18 cellular contexts compared by ENCODE assay signal in genomic region chr3:32442766-32443165, GRCh38. TPM values are rescaled to one million over a fixed set of nuclear protein-coding genes. Genes with fewer than 3 reads are reported as not detected.
DNase-seq lines count a peak whose midpoint lies in the region; ATAC-seq, FAIRE-seq and TF ChIP-seq lines count a peak whose summit lies in the region.
"Had no signal": no experiment of that assay in that cellular context is flagged by ENCODE, and none has a peak within 500 bp of the region (broad histone marks: within the 10 kb centered on the region; RNA-seq: fewer than 3 reads in every experiment).

No MANE protein-coding gene starts in this region.

- no peak for TF ChIP-seq POLR2A in IMR-90 (IDR thresholded peaks at IDR 0.05; ENCODE audit: low read depth, low read length)
- TF ChIP-seq POLR2A in GM18505 (IDR thresholded peaks at IDR 0.05; ENCODE audit: borderline replicate concordance, extremely low read depth, insufficient read depth, insufficient read length): no peak

- WGBS in IMR-90 (ENCODE audit: extremely low coverage in 2 of 2, insufficient read length in 1 of 2), 2 experiments: no CpG with 5 or more reads among the region's 3 CpGs

- no peak overlapping the region for H3K56ac ChIP-seq in IMR-90 (ENCODE audit: extremely low read depth, insufficient read depth, low read length)

- H4K20me1 ChIP-seq in IMR-90 (ENCODE audit: insufficient read depth, low read length) (no peaks in the 10 kb centered on the region), astrocyte (ENCODE audit: insufficient read depth, low read length) (no peaks in the 10 kb centered on the region), osteoblast (ENCODE audit: insufficient read depth, low read length) (no peaks in the 10 kb centered on the region)

- peaks cover 92% of the 10 kb centered on the region for H3K4me1 Mint-ChIP-seq in activated naive CD4-positive, alpha-beta T cell treated with anti-CD3 and anti-CD28 coated beads, Interleukin-2, amount 50 U/mL, for 24 hours
- peaks cover 25% of the 10 kb centered on the region for H3K4me1 Mint-ChIP-seq in astrocyte (ENCODE audit: low read depth, unreplicated experiment)

- H3K4me3 ChIP-seq in IMR-90 (ENCODE audit: insufficient read depth, low read depth, low read length) (no peak overlapping the region), astrocyte (ENCODE audit: insufficient read depth, low read depth, low read length) (no peak overlapping the region), osteoblast (ENCODE audit: insufficient read depth, low read length) (no peak overlapping the region)
- H3K4me3 ChIP-seq: prostate gland, SJSA1 had no signal

- dilution Hi-C loops in IMR-90 (cut with HindIII; ENCODE audit: low sequenced_read_pairs, unreplicated experiment): no loop called here

- H3K18ac ChIP-seq in IMR-90 (ENCODE audit: low read depth, low read length): no peak overlapping the region

- H2BK20ac ChIP-seq in IMR-90 (ENCODE audit: low read depth, low read length): 0 out of 2 replicates have a peak overlapping the region, but pooled peaks have one; percentile 27

- TF ChIP-seq CTCF in IMR-90 (conservative IDR thresholded peaks at IDR 0.05; ENCODE audit: low read depth, low read length) (no peak), astrocyte (IDR thresholded peaks at IDR 0.05; ENCODE audit: insufficient read depth, low read depth, low read length) (no peak), osteoblast (IDR thresholded peaks at IDR 0.05; ENCODE audit: extremely low read depth, low read depth, low read length) (no peak)

- H3K9me3 ChIP-seq in IMR-90 (ENCODE audit: control insufficient read depth, insufficient read depth, low read length) (no peaks in the 10 kb centered on the region), astrocyte (ENCODE audit: insufficient read depth, low read depth, low read length) (no peaks in the 10 kb centered on the region), osteoblast (ENCODE audit: low read depth, low read length) (no peaks in the 10 kb centered on the region)
- H3K9me3 ChIP-seq: prostate gland, SJSA1 had no signal

- H2BK15ac ChIP-seq in IMR-90 (ENCODE audit: low read depth, low read length): no peak overlapping the region

- peaks cover 5% of the 10 kb centered on the region; the same call in 1 of the 2 replicates for H3K9me1 ChIP-seq in IMR-90 (ENCODE audit: insufficient read depth, low read length)

- H3K27me3 Mint-ChIP-seq in activated naive CD4-positive, alpha-beta T cell treated with anti-CD3 and anti-CD28 coated beads, Interleukin-2, amount 50 U/mL, for 24 hours: no peaks in the 10 kb centered on the region
- H3K27me3 Mint-ChIP-seq in astrocyte (ENCODE audit: low read depth, unreplicated experiment): no peaks in the 10 kb centered on the region

- H3K79me1 ChIP-seq in IMR-90 (ENCODE audit: low read depth in 1 of 2, low read length in 2 of 2): peaks cover 6 to 13% of the 10 kb centered on the region in 2 experiments; a peak in 2 of 4 replicates

- no peak overlapping the region for H2AFZ ChIP-seq in IMR-90 (replicated peaks; ENCODE audit: low read length, poor library complexity)
- H2AFZ ChIP-seq in astrocyte (ENCODE audit: low read depth, low read length): no peak overlapping the region
- H2AFZ ChIP-seq in osteoblast (ENCODE audit: low read length): no peak overlapping the region

- no peak overlapping the region for H3K14ac ChIP-seq in IMR-90 (replicated peaks; ENCODE audit: low read depth, low read length)

- no peak for DNase-seq in activated naive CD4-positive, alpha-beta T cell treated with anti-CD3 and anti-CD28 coated beads, Interleukin-2, amount 50 U/mL, for 16 hours
- peak; percentile 58 for DNase-seq in IMR-90
- DNase-seq in astrocyte (ENCODE audit: low read depth): peak; percentile 41
- peak; percentile 59 for DNase-seq in osteoblast (ENCODE audit: insufficient read length, low spot score, missing footprints)
- DNase-seq in substantia nigra (lab: John Stamatoyannopoulos, UW): no peak
- DNase-seq: activated gamma-delta T cell treated with Interleukin-2 at 50 U/mL for 16 hours; effector memory CD4-positive, alpha-beta T cell; foreskin melanocyte; left ventricle myocardium superior; NCI-H1694; stimulated activated CD4-positive, alpha-beta T cell treated with anti-CD3 and anti-CD28 coated beads, Interleukin-12 subunit alpha, Interleukin-12 subunit beta, amount 100 ng/mL, for 4 hours had no signal

- H3K4me2 ChIP-seq in IMR-90 (ENCODE audit: low read depth, low read length): no peak overlapping the region
- H3K4me2 ChIP-seq in astrocyte (ENCODE audit: low read length): no peak overlapping the region
- H3K4me2 ChIP-seq in osteoblast (ENCODE audit: insufficient read depth, low read length): no peak overlapping the region

- CTCF ChIA-PET in IMR-90 (lab: Yijun Ruan, JAX): no interaction called here

- no peak overlapping the region for H4K5ac ChIP-seq in IMR-90 (ENCODE audit: low read depth, low read length)

- POLR2A ChIA-PET in IMR-90 (lab: Charles Lee; ENCODE audit: unreplicated experiment): no interaction called here

- no peak overlapping the region for H3K4ac ChIP-seq in IMR-90 (ENCODE audit: low read depth, low read length)

- TF ChIP-seq RAD21 in IMR-90 (IDR thresholded peaks at IDR 0.05; ENCODE audit: low read length): no peak

- H3K9me3 Mint-ChIP-seq in activated naive CD4-positive, alpha-beta T cell treated with anti-CD3 and anti-CD28 coated beads, Interleukin-2, amount 50 U/mL, for 24 hours: peaks cover 6% of the 10 kb centered on the region
- no peaks in the 10 kb centered on the region for H3K9me3 Mint-ChIP-seq in astrocyte (ENCODE audit: unreplicated experiment)

- peaks cover 38% of the 10 kb centered on the region for H3K36me3 Mint-ChIP-seq in activated naive CD4-positive, alpha-beta T cell treated with anti-CD3 and anti-CD28 coated beads, Interleukin-2, amount 50 U/mL, for 24 hours
- peaks cover 9% of the 10 kb centered on the region for H3K36me3 Mint-ChIP-seq in astrocyte (ENCODE audit: low read depth, unreplicated experiment)

- H4K91ac ChIP-seq in IMR-90 (ENCODE audit: insufficient read depth, low read depth, low read length): no peak overlapping the region

- no peak overlapping the region for H2BK5ac ChIP-seq in IMR-90 (ENCODE audit: low read depth, low read length, poor library complexity, severe bottlenecking)

- H3K9ac ChIP-seq in IMR-90 (ENCODE audit: low read depth, low read length) (no peak overlapping the region), astrocyte (ENCODE audit: low read length) (no peak overlapping the region)

- H3K79me2 ChIP-seq in astrocyte (ENCODE audit: insufficient read depth, low read length) (peaks cover 6% of the 10 kb centered on the region), osteoblast (ENCODE audit: insufficient read depth, low read length) (peaks cover 8% of the 10 kb centered on the region)

- peaks cover 2% of the 10 kb centered on the region; the same call in 1 of the 2 replicates for H3K4me1 ChIP-seq in IMR-90 (ENCODE audit: control insufficient read depth, insufficient read depth, low read length)
- no peaks in the 10 kb centered on the region for H3K4me1 ChIP-seq in astrocyte (ENCODE audit: insufficient read depth, low read length)
- peaks cover 12% of the 10 kb centered on the region for H3K4me1 ChIP-seq in osteoblast (ENCODE audit: insufficient read depth, low read length)
- H3K4me1 ChIP-seq: prostate gland had no signal

- no peaks in the 10 kb centered on the region for H3K27me3 ChIP-seq in IMR-90 (ENCODE audit: control insufficient read depth, insufficient read depth, low read length)
- H3K27me3 ChIP-seq in astrocyte (ENCODE audit: insufficient read depth, low read length): no peaks in the 10 kb centered on the region
- no peaks in the 10 kb centered on the region for H3K27me3 ChIP-seq in osteoblast (ENCODE audit: insufficient read depth, low read length)
- H3K27me3 ChIP-seq: SJSA1 had no signal

- no peak overlapping the region for H4K8ac ChIP-seq in IMR-90 (ENCODE audit: low read depth in 2 of 2, low read length in 2 of 2)

- no peak overlapping the region for H3K4me3 Mint-ChIP-seq in activated naive CD4-positive, alpha-beta T cell treated with anti-CD3 and anti-CD28 coated beads, Interleukin-2, amount 50 U/mL, for 24 hours
- no peak overlapping the region for H3K4me3 Mint-ChIP-seq in astrocyte (ENCODE audit: unreplicated experiment)

- BruUV-seq in IMR-90 (replicated peaks; lab: Mats Ljungman, UMichigan): no TSS peak

- in situ Hi-C loops in IMR-90 (cut with MboI; ENCODE audit: low sequenced_read_pairs): no loop called here

- intact Hi-C loops in IMR-90 (cut with micrococcal nuclease): no loop called here

- no peak overlapping the region for H3K27ac ChIP-seq in IMR-90 (ENCODE audit: insufficient read depth, low read length)
- H3K27ac ChIP-seq in astrocyte (ENCODE audit: low read depth, low read length): peak overlapping the region; percentile 15
- H3K27ac ChIP-seq in osteoblast (ENCODE audit: low read depth, low read length): peak overlapping the region; percentile 51
- H3K27ac ChIP-seq in substantia nigra (ENCODE audit: low read depth, low read length, poor library complexity, severe bottlenecking): no peak overlapping the region
- H3K27ac ChIP-seq: prostate gland, SJSA1 had no signal

- no peaks in the 10 kb centered on the region for H3K36me3 ChIP-seq in IMR-90 (ENCODE audit: control insufficient read depth, insufficient read depth, low read length)
- H3K36me3 ChIP-seq in astrocyte (ENCODE audit: insufficient read depth, low read length): no peaks in the 10 kb centered on the region
- no peaks in the 10 kb centered on the region for H3K36me3 ChIP-seq in osteoblast (ENCODE audit: insufficient read depth, low read length)
- H3K36me3 ChIP-seq: prostate gland, SJSA1 had no signal

- no peak overlapping the region for H2AK5ac ChIP-seq in IMR-90 (ENCODE audit: low read depth, low read length)

- H3K23ac ChIP-seq in IMR-90 (ENCODE audit: low read depth, low read length): no peak overlapping the region

- peak overlapping the region; percentile 48 for H3K27ac Mint-ChIP-seq in activated naive CD4-positive, alpha-beta T cell treated with anti-CD3 and anti-CD28 coated beads, Interleukin-2, amount 50 U/mL, for 24 hours
- peak overlapping the region; percentile 30 for H3K27ac Mint-ChIP-seq in astrocyte (ENCODE audit: unreplicated experiment)

- FAIRE-seq in astrocyte (lab: Jason Lieb, UNC): no peak
- FAIRE-seq: D721Med, GM18507 had no signal

- peak; percentile 48 for ATAC-seq in IMR-90 (ENCODE audit: low read depth)
- ATAC-seq in GM21737 (IDR thresholded peaks at IDR 0.05; ENCODE audit: unreplicated experiment): no peak
- no peak for ATAC-seq in GM18505 (IDR thresholded peaks at IDR 0.05; ENCODE audit: unreplicated experiment)
- ATAC-seq: left ventricle myocardium superior had no signal

- no peak overlapping the region for H2AK9ac ChIP-seq in IMR-90 (replicated peaks; ENCODE audit: low read depth, low read length, poor library complexity)

- no peak overlapping the region for H2BK120ac ChIP-seq in IMR-90 (ENCODE audit: low read depth, low read length)

RNA-seq across cellular contexts. Expression of gene CMTM7, which starts 51.1 kb away (rescaled TPM):
- total RNA-seq in IMR-90 (2012; rRNA removed) (3.4 and 3.9 TPM in 2 replicates), astrocyte (19.7 and 23.9 TPM in 2 replicates), osteoblast (7.2 and 10.0 TPM in 2 replicates)
- 31.4 and 33.7 TPM in 2 replicates for polyA plus RNA-seq in IMR-90 (2012; rRNA removed)
- 30.2 and 33.4 TPM in 2 replicates for polyA plus RNA-seq in IMR-90 (2012; cell fraction: cytosol; rRNA removed)
- 16.1 and 21.9 TPM in 2 replicates for polyA plus RNA-seq in IMR-90 (2012; cell fraction: nucleus; rRNA removed; ENCODE audit: low replicate concordance)

RNA-seq across cellular contexts. Expression of gene CMTM6, which starts 59.9 kb away (rescaled TPM):
- total RNA-seq in IMR-90 (2012; rRNA removed) (36.6 and 85.0 TPM in 2 replicates), astrocyte (52.2 and 53.6 TPM in 2 replicates), osteoblast (102 and 141 TPM in 2 replicates)
- polyA plus RNA-seq in IMR-90 (2012; rRNA removed): 21.3 and 29.4 TPM in 2 replicates
- 6.5 and 13.3 TPM in 2 replicates for polyA plus RNA-seq in IMR-90 (2012; cell fraction: cytosol; rRNA removed)
- polyA plus RNA-seq in IMR-90 (2012; cell fraction: nucleus; rRNA removed; ENCODE audit: low replicate concordance): 1.8 and 8.1 TPM in 2 replicates

Comparison
In these comparisons a context has a peak if more than half of its experiments do, and no peak if none do; other contexts are left out.
1. DNase-seq: peak in IMR-90 (single experiment), astrocyte (single experiment) and osteoblast (single experiment); none in activated naive CD4-positive, alpha-beta T cell treated with anti-CD3 and anti-CD28 coated beads, Interleukin-2, amount 50 U/mL, for 16 hours (single experiment) and substantia nigra (0 of 49).
2. H3K27ac ChIP-seq: peak in astrocyte (single experiment) and osteoblast (single experiment); none in IMR-90 (single experiment) and substantia nigra (single experiment).